ENCODE assay signal across 27 cellular contexts in genomic region chr1:113797472-113797871, GRCh38. TPM values are rescaled to one million over a fixed set of nuclear protein-coding genes. Genes with fewer than 3 reads are reported as not detected.
DNase-seq lines count a peak whose midpoint lies in the region; ATAC-seq, FAIRE-seq and TF ChIP-seq lines count a peak whose summit lies in the region.
"Had no signal": no experiment of that assay in that cellular context is flagged by ENCODE, and none has a peak within 500 bp of the region (broad histone marks: within the 10 kb centered on the region; RNA-seq: fewer than 3 reads in every experiment).

No MANE protein-coding gene starts in this region.

- dilution Hi-C loops in mammary epithelial cell (cut with HindIII; ENCODE audit: low sequenced_read_pairs): no loop called here

- POLR2A ChIA-PET in GM12878 (lab: Charles Lee): interaction anchor here (2.5 to 8.2 kb wide), 2 partner anchors 10 to 13 kb away, joined by 7 to 40 read pairs; no protein-coding TSS in a partner anchor

- peak overlapping the region in 1 of 6 donors; percentile 12 for H3K27ac Mint-ChIP-seq in immature natural killer cell

- no peak overlapping the region for H3K4me3 Mint-ChIP-seq in immature natural killer cell

- peaks cover 3 to 20% (median 5%) of the 10 kb centered on the region in 3 donors for H3K36me3 Mint-ChIP-seq in immature natural killer cell

- peaks cover 0 to 2% (median 0%) of the 10 kb centered on the region in 3 donors for H3K27me3 Mint-ChIP-seq in immature natural killer cell (ENCODE audit: low read depth in 3 of 3)
- H3K27me3 Mint-ChIP-seq: CD4-positive, alpha-beta memory T cell had no signal

- H3K27me3 ChIP-seq in mammary epithelial cell (ENCODE audit: insufficient read depth, low read length): no peaks in the 10 kb centered on the region
- no peaks in the 10 kb centered on the region for H3K27me3 ChIP-seq in breast epithelium
- H3K27me3 ChIP-seq in GM12878 (replicated peaks in 1 of 2; ENCODE audit: control insufficient read depth in 2 of 2, insufficient read depth in 2 of 2, low read length in 1 of 2): no peaks in the 10 kb centered on the region
- H3K27me3 ChIP-seq: BLaER1 treated with 17β-estradiol and CSF1 and Interleukin-3, amounts not matched to agents 10 nM and 100 nM had no signal

- H3K36me3 ChIP-seq in mammary epithelial cell (ENCODE audit: insufficient read depth, low read length): peaks cover 5% of the 10 kb centered on the region
- H3K36me3 ChIP-seq in breast epithelium: no peaks in the 10 kb centered on the region
- H3K36me3 ChIP-seq in GM12878 (ENCODE audit: control insufficient read depth in 2 of 2, insufficient read depth in 2 of 2, low read length in 1 of 2): peaks cover 0 to 9% of the 10 kb centered on the region in 2 experiments; a peak in 2 of 4 replicates

- no peak for TF ChIP-seq RAD21 in GM12878 (IDR thresholded peaks at IDR 0.05; ENCODE audit: insufficient read depth, low read depth, low read length)

- H3K9ac ChIP-seq in mammary epithelial cell (ENCODE audit: insufficient read depth, low read length) (no peak overlapping the region), GM12878 (ENCODE audit: control insufficient read depth, insufficient read depth, low read length) (no peak overlapping the region)
- H3K9ac ChIP-seq: BLaER1 treated with 17β-estradiol and CSF1 and Interleukin-3, amounts not matched to agents 10 nM and 100 nM; GM23248 had no signal

- H3K9me3 ChIP-seq in mammary epithelial cell (replicated peaks; ENCODE audit: insufficient read depth, low read length) (no peaks in the 10 kb centered on the region), breast epithelium (no peaks in the 10 kb centered on the region), GM12878 (replicated peaks; ENCODE audit: control insufficient read depth, insufficient read depth, low read length) (peaks cover 2% of the 10 kb centered on the region; the same call in 2 of the 3 replicates)
- H3K9me3 ChIP-seq: Caco-2 had no signal

- SMC1A ChIA-PET in GM12878 (lab: Charles Lee; ENCODE audit: uncharacterized antibody, unreplicated experiment): interaction anchor here (4.4 to 10.5 kb wide), 2 partner anchors 11 to 38 kb away, joined by 17 to 134 read pairs; partner anchors contain the start of gene PHTF1

- BruUV-seq in mammary epithelial cell (replicated peaks; lab: Mats Ljungman, UMichigan) (TSS peak; percentile 37), GM12878 (replicated peaks; lab: Mats Ljungman, UMichigan) (TSS peak; percentile 10)

- peaks cover 49 to 81% of the 10 kb centered on the region in 2 donors for H3K4me1 Mint-ChIP-seq in immature natural killer cell

- 82% methylated on average over 4 of the region's 4 CpGs for WGBS in mammary epithelial cell (ENCODE audit: low coverage, missing lambda C conversion rate)
- 63% methylated on average over 4 of the region's 4 CpGs for WGBS in GM12878 (ENCODE audit: insufficient coverage, insufficient replicate concordance, low lambda C conversion rate, missing lambda C conversion rate)

- H3K27ac ChIP-seq in mammary epithelial cell (ENCODE audit: insufficient read depth, low read depth, low read length): no peak overlapping the region
- H3K27ac ChIP-seq in breast epithelium: no peak overlapping the region
- H3K27ac ChIP-seq in GM12878 (ENCODE audit: control insufficient read depth, insufficient read depth): no peak overlapping the region
- H3K27ac ChIP-seq in coronary artery: no peak overlapping the region
- H3K27ac ChIP-seq: BLaER1 treated with 17β-estradiol and CSF1 and Interleukin-3, amounts not matched to agents 10 nM and 100 nM; GM23248; RWPE1 had no signal

- CTCF ChIA-PET in mammary epithelial cell (lab: Charles Lee; ENCODE audit: low non-redundant PET) (no interaction called here), GM12878 (lab: Yijun Ruan, JAX) (no interaction called here)

- FAIRE-seq in GM12878 (lab: Jason Lieb, UNC): no peak
- FAIRE-seq: A204.1, G401.6, K562 had no signal

- ATAC-seq in GM12878: no peak
- ATAC-seq: K562, Panc1 had no signal

- TF ChIP-seq CTCF in mammary epithelial cell (conservative IDR thresholded peaks at IDR 0.05 in 1 of 2, IDR thresholded peaks at IDR 0.05 in 1 of 2; ENCODE audit: extremely low read depth in 1 of 2, insufficient read depth in 1 of 2, low read depth in 1 of 2, low read length in 2 of 2): no peak
- no peak for TF ChIP-seq CTCF in breast epithelium (IDR thresholded peaks at IDR 0.05)
- TF ChIP-seq CTCF in GM12878 (IDR thresholded peaks at IDR 0.05 in 2 of 3, conservative IDR thresholded peaks at IDR 0.05 in 1 of 3; ENCODE audit: control insufficient read depth in 2 of 3, extremely low read depth in 1 of 3, insufficient read depth in 1 of 3, low read depth in 3 of 3, low read length in 3 of 3): no peak
- no peak for TF ChIP-seq CTCF in coronary artery (IDR thresholded peaks at IDR 0.05)

- H4K20me1 ChIP-seq in mammary epithelial cell (ENCODE audit: insufficient read depth, low read length) (no peaks in the 10 kb centered on the region), GM12878 (ENCODE audit: control insufficient read depth, insufficient read depth) (no peaks in the 10 kb centered on the region)

- no peaks in the 10 kb centered on the region for H3K4me1 ChIP-seq in mammary epithelial cell (ENCODE audit: insufficient read depth, low read length)
- no peaks in the 10 kb centered on the region for H3K4me1 ChIP-seq in breast epithelium
- H3K4me1 ChIP-seq in GM12878 (ENCODE audit: control insufficient read depth, insufficient read depth, low read length): peaks cover 16% of the 10 kb centered on the region

- no peak for TF ChIP-seq EP300 in GM12878 (IDR thresholded peaks at IDR 0.05; ENCODE audit: borderline replicate concordance in 1 of 2, control insufficient read depth in 1 of 2, low read depth in 2 of 2, low read length in 2 of 2)

- DNase-seq in mammary epithelial cell: no peak
- DNase-seq in breast epithelium (ENCODE audit: low spot score in 2 of 2): no peak
- peak; percentile 22 for DNase-seq in NCI-H2171 treated with DMSO at 0.1 percent for 48 hours (lab: John Stamatoyannopoulos, UW)
- no peak for DNase-seq in GM12878 (ENCODE audit: low read depth, low spot score)
- DNase-seq in epidermal melanocyte (ENCODE audit: insufficient read length, low spot score): no peak
- DNase-seq in immature natural killer cell: no peak
- no peak for DNase-seq in coronary artery (ENCODE audit: low spot score)
- DNase-seq: AML-193; Caco-2; CD4-positive, alpha-beta memory T cell; GM23248; H7; Kasumi-1; NCI-H1092 treated with DMSO at 0.1 percent for 48 hours; NCI-H1436 treated with DMSO at 0.1 percent for 48 hours; NCI-H187 treated with DMSO at 0.1 percent for 48 hours; NCI-H446; NCI-H524 treated with DMSO at 0.1 percent for 48 hours; NCI-H774; NK-92 treated with Interleukin-12 subunit alpha and Interleukin-12 subunit beta, amount 100 ng/mL, for 24 hours; SHP77 treated with DMSO at 0.1 percent for 48 hours had no signal

- TF ChIP-seq POLR2A in breast epithelium (IDR thresholded peaks at IDR 0.05): no peak
- no peak for TF ChIP-seq POLR2A in GM12878 (IDR thresholded peaks at IDR 0.05; ENCODE audit: low read depth, low read length)

- RAD21 ChIA-PET in GM12878 (lab: Charles Lee; ENCODE audit: unreplicated experiment): no interaction called here

- H2AFZ ChIP-seq in mammary epithelial cell (ENCODE audit: low read depth, low read length) (no peak overlapping the region), GM12878 (ENCODE audit: control insufficient read depth, low read depth, low read length) (no peak overlapping the region)
- H2AFZ ChIP-seq: GM23248 had no signal

- in situ Hi-C loops in mammary epithelial cell (cut with MboI; ENCODE audit: low sequenced_read_pairs in 2 of 2) (no loop called here), GM12878 (cut with MboI) (no loop called here)

- no peaks in the 10 kb centered on the region for H3K9me3 Mint-ChIP-seq in immature natural killer cell
- H3K9me3 Mint-ChIP-seq: CD4-positive, alpha-beta memory T cell had no signal

- no peak overlapping the region for H3K4me3 ChIP-seq in mammary epithelial cell (replicated peaks in 1 of 3; ENCODE audit: insufficient read depth in 1 of 3, low read depth in 2 of 3, low read length in 3 of 3)
- H3K4me3 ChIP-seq in breast epithelium: no peak overlapping the region
- H3K4me3 ChIP-seq in GM12878: no peak overlapping the region
- no peak overlapping the region for H3K4me3 ChIP-seq in coronary artery
- H3K4me3 ChIP-seq: BLaER1 treated with 17β-estradiol and CSF1 and Interleukin-3, amounts not matched to agents 10 nM and 100 nM; GM23248; K562 had no signal

- no peak overlapping the region for H3K4me2 ChIP-seq in mammary epithelial cell (ENCODE audit: insufficient read depth, low read depth, low read length)
- H3K4me2 ChIP-seq in GM12878 (ENCODE audit: control insufficient read depth, insufficient read depth): no peak overlapping the region

- intact Hi-C loops in mammary epithelial cell (cut with micrococcal nuclease) (no loop called here), breast epithelium (cut with DNase I; ENCODE audit: low total_unique reads) (no loop called here), GM12878 (cut with micrococcal nuclease; ENCODE audit: unreplicated experiment) (no loop called here)

- H3K79me2 ChIP-seq in mammary epithelial cell (ENCODE audit: insufficient read depth, low read length) (peaks cover 58% of the 10 kb centered on the region), GM12878 (ENCODE audit: control insufficient read depth, insufficient read depth, low read length) (peaks cover 37% of the 10 kb centered on the region)

RNA-seq across cellular contexts. Expression of gene RSBN1, which starts 14.8 kb away (rescaled TPM):
- total RNA-seq in mammary epithelial cell: 10 to 100 TPM; 10.0 to 12.5 TPM
- polyA plus RNA-seq in mammary epithelial cell: 6.8 TPM
- 5.7 TPM for polyA minus RNA-seq in mammary epithelial cell
- total RNA-seq in breast epithelium: 10 to 100 TPM; 25.1 to 41.3 (median 28.2) TPM
- 40.4 and 41.8 TPM in 2 replicates for total RNA-seq in GM12878 (2013; cell fraction: nucleolus; rRNA removed)
- total RNA-seq in GM12878 (2014; rRNA removed): 8.5 and 10.6 TPM in 2 replicates
- 12.1 and 12.4 TPM in 2 replicates for total RNA-seq in GM12878 (2014; rRNA removed; fragmentation: Illumina TruSeq; extraction: Trizol)
- 13.1 and 19.0 TPM in 2 replicates for total RNA-seq in GM12878 (2021)
- 4.3 TPM for polyA plus RNA-seq in GM12878 (2011; ENCODE audit: low read depth)
- polyA plus RNA-seq in GM12878 (2011; rRNA removed): 26.8 and 39.6 TPM in 2 replicates
- polyA plus RNA-seq in GM12878 (2011; cell fraction: cytosol; rRNA removed): 11.4 and 12.8 TPM in 2 replicates
- 13.4 and 22.1 TPM in 2 replicates for polyA plus RNA-seq in GM12878 (2011; cell fraction: nucleus; rRNA removed)
- 7.2 and 14.6 TPM in 2 replicates for polyA plus RNA-seq in GM12878 (2012)
- polyA plus RNA-seq in GM12878 (2014; fragmentation: Illumina TruSeq; extraction: Trizol): 10.6 and 11.1 TPM in 2 replicates
- polyA plus RNA-seq in GM12878 (2014; fragmentation: Nextera tagmentation; extraction: Ambion mirVana): 10 to 100 TPM in 1 of 2 experiments, 1 to 10 TPM in 1; 2.9 to 10.5 TPM
- polyA plus RNA-seq in GM12878 (2014; rRNA removed): 6.5 and 8.4 TPM in 2 replicates
- polyA plus RNA-seq in GM12878 (2016; fragmentation: Nextera tagmentation; extraction: Ambion mirVana): 10 to 100 TPM; 12.5 to 13.3 TPM
- 56.2 and 120 TPM in 2 replicates for polyA minus RNA-seq in GM12878 (2011; rRNA and poly(A)+ RNA removed)
- polyA minus RNA-seq in GM12878 (2011; cell fraction: cytosol; rRNA and poly(A)+ RNA removed): 19.8 and 26.3 TPM in 2 replicates
- 16.7 and 22.0 TPM in 2 replicates for polyA minus RNA-seq in GM12878 (2011; cell fraction: nucleus; rRNA and poly(A)+ RNA removed)
- polyA plus RNA-seq in immature natural killer cell: 10 to 100 TPM; 26.4 to 30.6 (median 30.2) TPM

RNA-seq across cellular contexts. Expression of gene PHTF1, which starts 38.2 kb away (rescaled TPM):
- total RNA-seq in mammary epithelial cell: 10 to 100 TPM; 16.6 to 21.0 TPM
- 8.0 TPM for polyA plus RNA-seq in mammary epithelial cell
- 12.2 TPM for polyA minus RNA-seq in mammary epithelial cell
- 10 to 100 TPM; 13.8 to 18.4 (median 16.4) TPM for total RNA-seq in breast epithelium
- 83.8 and 83.9 TPM in 2 replicates for total RNA-seq in GM12878 (2013; cell fraction: nucleolus; rRNA removed)
- total RNA-seq in GM12878 (2014; rRNA removed): 22.1 and 24.6 TPM in 2 replicates
- total RNA-seq in GM12878 (2014; rRNA removed; fragmentation: Illumina TruSeq; extraction: Trizol): 25.5 and 25.6 TPM in 2 replicates
- 20.3 and 26.9 TPM in 2 replicates for total RNA-seq in GM12878 (2021)
- 12.2 TPM for polyA plus RNA-seq in GM12878 (2011; ENCODE audit: low read depth)
- 26.1 and 42.4 TPM in 2 replicates for polyA plus RNA-seq in GM12878 (2011; rRNA removed)
- polyA plus RNA-seq in GM12878 (2011; cell fraction: cytosol; rRNA removed): 14.3 and 14.5 TPM in 2 replicates
- polyA plus RNA-seq in GM12878 (2011; cell fraction: nucleus; rRNA removed): 30.9 and 34.2 TPM in 2 replicates
- 14.3 and 15.0 TPM in 2 replicates for polyA plus RNA-seq in GM12878 (2012)
- 19.6 and 25.9 TPM in 2 replicates for polyA plus RNA-seq in GM12878 (2014; fragmentation: Illumina TruSeq; extraction: Trizol)
- 10 to 100 TPM in 1 of 2 experiments, 1 to 10 TPM in 1; 7.8 to 12.6 TPM for polyA plus RNA-seq in GM12878 (2014; fragmentation: Nextera tagmentation; extraction: Ambion mirVana)
- polyA plus RNA-seq in GM12878 (2014; rRNA removed): 19.6 and 22.7 TPM in 2 replicates
- polyA plus RNA-seq in GM12878 (2016; fragmentation: Nextera tagmentation; extraction: Ambion mirVana): 10 to 100 TPM; 28.8 to 37.6 TPM
- 24.4 and 30.8 TPM in 2 replicates for polyA minus RNA-seq in GM12878 (2011; rRNA and poly(A)+ RNA removed)
- polyA minus RNA-seq in GM12878 (2011; cell fraction: cytosol; rRNA and poly(A)+ RNA removed): 7.8 and 10.3 TPM in 2 replicates
- 32.9 and 58.7 TPM in 2 replicates for polyA minus RNA-seq in GM12878 (2011; cell fraction: nucleus; rRNA and poly(A)+ RNA removed)
- 10 to 100 TPM; 18.5 to 37.6 (median 28.1) TPM for polyA plus RNA-seq in immature natural killer cell
